8 cellular contexts compared by ENCODE assay signal in the genomic region with DNA sequence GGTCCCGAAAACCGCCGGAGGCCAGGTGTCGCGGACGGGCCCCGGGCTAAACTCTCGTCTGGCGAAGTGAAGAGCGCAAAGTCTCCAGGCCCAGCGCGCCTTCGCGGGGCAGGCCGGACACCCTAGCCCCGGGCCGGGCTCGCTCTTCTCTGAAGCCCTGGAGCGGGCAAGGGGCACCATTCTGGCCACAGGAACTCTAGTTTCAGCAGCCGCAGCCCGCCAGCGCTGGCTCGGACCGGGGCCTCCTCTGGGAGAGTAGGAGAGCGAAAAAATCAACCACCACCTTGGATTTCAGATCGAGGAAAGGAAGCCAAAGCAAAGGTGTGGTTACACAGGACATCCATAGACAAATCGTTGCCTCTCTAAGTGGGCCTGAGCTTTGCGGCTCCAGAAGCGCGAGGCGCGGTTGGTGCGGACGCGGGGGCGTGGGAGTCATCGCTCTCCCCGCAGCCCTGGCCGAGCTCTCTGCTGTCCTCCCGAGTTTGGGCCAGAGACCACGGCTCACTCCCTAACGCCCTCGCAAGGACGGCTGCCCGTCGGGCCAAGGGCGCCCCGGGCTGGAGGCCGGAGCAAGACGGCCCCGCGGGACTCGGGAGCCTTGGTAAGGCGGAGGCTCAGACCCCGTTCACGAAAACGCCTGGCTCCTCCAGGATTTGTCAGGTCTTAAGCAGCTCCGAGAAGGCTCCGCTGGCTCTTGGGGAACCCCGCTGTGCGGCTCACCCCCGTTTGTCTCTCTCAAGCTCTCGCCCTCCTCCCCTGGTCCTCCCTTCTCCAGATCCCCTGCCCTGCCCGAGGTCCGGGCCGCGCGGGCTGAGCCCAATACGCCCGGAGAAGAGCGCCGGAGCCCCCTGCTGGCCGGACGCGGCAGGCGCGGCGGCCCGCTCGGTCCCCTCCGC.
DNase-seq lines count a peak whose midpoint lies in the region; ATAC-seq and TF ChIP-seq lines count a peak whose summit lies in the region.

No MANE protein-coding gene starts in this region.

- peaks cover 27% of the 10 kb centered on the region for H3K4me1 Mint-ChIP-seq in activated T-helper 2 cell treated with anti-CD3 and anti-CD28 coated beads, Interferon-gamma antibody, Interleukin-2, Interleukin-4, amounts not matched to agents 10 μg/mL and 5 μg/mL and 100 μg/mL, durations not matched to agents 14 hours and 24 hours and 36 hours (ENCODE audit: low read depth)
- peaks cover 22 to 25% of the 10 kb centered on the region in 2 donors for H3K4me1 Mint-ChIP-seq in natural killer cell treated with Interleukin-12 subunit alpha and Interleukin-12 subunit beta and Interleukin-15 and Interleukin-18, amount 100 ng/mL, for 72 hours (ENCODE audit: low read depth in 2 of 2)

- H3K27me3 ChIP-seq in BE2C (no peaks in the 10 kb centered on the region), thymus (ENCODE audit: control insufficient read depth, insufficient read depth) (peaks cover 22% of the 10 kb centered on the region)

- peaks cover 86% of the 10 kb centered on the region for H3K27me3 Mint-ChIP-seq in activated T-helper 2 cell treated with anti-CD3 and anti-CD28 coated beads, Interferon-gamma antibody, Interleukin-2, Interleukin-4, amounts not matched to agents 10 μg/mL and 5 μg/mL and 100 μg/mL, durations not matched to agents 14 hours and 24 hours and 36 hours (ENCODE audit: low read depth)
- H3K27me3 Mint-ChIP-seq in natural killer cell treated with Interleukin-12 subunit alpha and Interleukin-12 subunit beta and Interleukin-15 and Interleukin-18, amount 100 ng/mL, for 72 hours = peaks cover 48 to 76% of the 10 kb centered on the region in 2 donors

- H3K9me3 Mint-ChIP-seq in activated T-helper 2 cell treated with anti-CD3 and anti-CD28 coated beads, Interferon-gamma antibody, Interleukin-2, Interleukin-4, amounts not matched to agents 10 μg/mL and 5 μg/mL and 100 μg/mL, durations not matched to agents 14 hours and 24 hours and 36 hours = no peaks in the 10 kb centered on the region
- no peaks in the 10 kb centered on the region for H3K9me3 Mint-ChIP-seq in natural killer cell treated with Interleukin-12 subunit alpha and Interleukin-12 subunit beta and Interleukin-15 and Interleukin-18, amount 100 ng/mL, for 72 hours

- ATAC-seq in GM18909 (IDR thresholded peaks at IDR 0.05; ENCODE audit: poor library complexity, unreplicated experiment) (peak; percentile 96), HG03108 (IDR thresholded peaks at IDR 0.05; ENCODE audit: unreplicated experiment) (peak; percentile 89)
- ATAC-seq in natural killer cell treated with Interleukin-12 subunit alpha and Interleukin-12 subunit beta and Interleukin-15 and Interleukin-18, amount 100 ng/mL, for 72 hours = peak; percentile 97

- WGBS in thymus = 2% methylated on average over 81 of the region's 81 CpGs

- H3K36me3 Mint-ChIP-seq in activated T-helper 2 cell treated with anti-CD3 and anti-CD28 coated beads, Interferon-gamma antibody, Interleukin-2, Interleukin-4, amounts not matched to agents 10 μg/mL and 5 μg/mL and 100 μg/mL, durations not matched to agents 14 hours and 24 hours and 36 hours (ENCODE audit: low read depth) = no peaks in the 10 kb centered on the region
- H3K36me3 Mint-ChIP-seq in natural killer cell treated with Interleukin-12 subunit alpha and Interleukin-12 subunit beta and Interleukin-15 and Interleukin-18, amount 100 ng/mL, for 72 hours = no peaks in the 10 kb centered on the region

- H3K9me3 ChIP-seq in BE2C (no peaks in the 10 kb centered on the region), thymus (ENCODE audit: control insufficient read depth) (no peaks in the 10 kb centered on the region)

- peaks cover 5% of the 10 kb centered on the region; the same call in 1 of the 2 replicates for H3K4me1 ChIP-seq in BE2C
- peaks cover 5% of the 10 kb centered on the region for H3K4me1 ChIP-seq in thymus (ENCODE audit: control insufficient read depth, insufficient read depth, low read length)

- DNase-seq in BE2C (peak; percentile 70), NCI-H748 (lab: John Stamatoyannopoulos, UW; ENCODE audit: unreplicated experiment) (peak; percentile 74), fibroblast of villous mesenchyme (ENCODE audit: low read depth) (peak; percentile 57)
- DNase-seq in activated T-helper 2 cell treated with anti-CD3 and anti-CD28 coated beads, Interferon-gamma antibody, Interleukin-2, Interleukin-4, amounts not matched to agents 10 μg/mL and 5 μg/mL and 100 μg/mL, durations not matched to agents 14 hours and 24 hours and 36 hours (ENCODE audit: low spot score) = peak; percentile 47
- peak; percentile 64 for DNase-seq in natural killer cell treated with Interleukin-12 subunit alpha and Interleukin-12 subunit beta and Interleukin-15 and Interleukin-18, amount 100 ng/mL, for 72 hours (ENCODE audit: low spot score)

- intact Hi-C loops in activated T-helper 2 cell treated with anti-CD3 and anti-CD28 coated beads, Interferon-gamma antibody, Interleukin-2, Interleukin-4, amounts not matched to agents 10 μg/mL and 5 μg/mL and 100 μg/mL, durations not matched to agents 14 hours and 24 hours and 36 hours (cut with micrococcal nuclease) = loop anchor here (5.0 kb wide), 3 partner anchors 51 to 811 kb away; no protein-coding TSS in a partner anchor

- H3K36me3 ChIP-seq in BE2C = no peaks in the 10 kb centered on the region
- H3K36me3 ChIP-seq in thymus (ENCODE audit: control insufficient read depth, insufficient read depth) = no peaks in the 10 kb centered on the region

- H3K4me3 ChIP-seq in BE2C (ENCODE audit: low read depth, low read length) (peak overlapping the region; percentile 46), fibroblast of villous mesenchyme (ENCODE audit: low read depth, low read length) (peak overlapping the region; percentile 56), thymus (ENCODE audit: low read length) (peak overlapping the region; percentile 38)

- H3K27ac Mint-ChIP-seq in activated T-helper 2 cell treated with anti-CD3 and anti-CD28 coated beads, Interferon-gamma antibody, Interleukin-2, Interleukin-4, amounts not matched to agents 10 μg/mL and 5 μg/mL and 100 μg/mL, durations not matched to agents 14 hours and 24 hours and 36 hours = no peak overlapping the region
- peak overlapping the region in 1 of 2 donors; percentile 60 for H3K27ac Mint-ChIP-seq in natural killer cell treated with Interleukin-12 subunit alpha and Interleukin-12 subunit beta and Interleukin-15 and Interleukin-18, amount 100 ng/mL, for 72 hours

- H3K27ac ChIP-seq in thymus (ENCODE audit: low read depth) = no peak overlapping the region

- peak; percentile 49 for TF ChIP-seq CTCF in BE2C (IDR thresholded peaks at IDR 0.05; ENCODE audit: low read depth, low read length)
- TF ChIP-seq CTCF in fibroblast of villous mesenchyme (IDR thresholded peaks at IDR 0.05; ENCODE audit: insufficient read depth, low read depth, low read length) = peak; percentile 77

- H3K4me3 Mint-ChIP-seq in activated T-helper 2 cell treated with anti-CD3 and anti-CD28 coated beads, Interferon-gamma antibody, Interleukin-2, Interleukin-4, amounts not matched to agents 10 μg/mL and 5 μg/mL and 100 μg/mL, durations not matched to agents 14 hours and 24 hours and 36 hours (ENCODE audit: low read depth) = peak overlapping the region; percentile 58
- peak overlapping the region; percentile 78 for H3K4me3 Mint-ChIP-seq in natural killer cell treated with Interleukin-12 subunit alpha and Interleukin-12 subunit beta and Interleukin-15 and Interleukin-18, amount 100 ng/mL, for 72 hours
